Comparison of ENCODE assay signal across 1 cellular context in genomic region chr18:59502222-59502898, GRCh38.
TF ChIP-seq lines count a peak whose summit lies in the region.

No MANE protein-coding gene starts in this region.

TF ChIP-seq in H1, 55 proteins besides CTCF, POLR2A, EP300 and RAD21 (continued from another document):
- TF ChIP-seq POLR2AphosphoS5 (IDR thresholded peaks at IDR 0.05; ENCODE audit: low read depth, low read length) (no peak), JUN (IDR thresholded peaks at IDR 0.05; ENCODE audit: low read depth, low read length) (no peak), ASH2L (IDR thresholded peaks at IDR 0.05; ENCODE audit: low read length) (no peak), YY1 (IDR thresholded peaks at IDR 0.05; ENCODE audit: low read depth, low read length) (no peak)
